Comparison of ENCODE assay signal across 21 cellular contexts in the genomic region with DNA sequence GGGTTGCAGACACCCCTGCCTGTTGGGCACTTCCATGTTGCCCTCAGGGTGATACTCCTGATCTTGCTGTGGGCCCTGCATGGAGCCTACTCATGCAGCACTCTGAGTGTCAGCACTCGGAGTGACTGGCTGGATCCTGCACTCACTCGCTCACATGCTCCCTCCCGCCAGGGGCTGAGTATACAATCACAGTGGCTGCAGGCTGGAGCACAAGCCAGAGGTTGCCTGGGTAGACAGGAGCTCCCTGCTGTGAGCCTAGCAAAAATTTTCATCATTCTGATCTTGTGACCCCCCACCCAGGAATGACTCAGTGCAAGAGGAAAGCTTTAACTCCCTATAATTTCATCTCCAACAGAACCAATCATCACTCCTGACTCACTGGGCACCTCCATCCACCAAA.
"Had no signal": no experiment of that assay in that cellular context is flagged by ENCODE, and none has a peak within 500 bp of the region (broad histone marks: within the 10 kb centered on the region; RNA-seq: fewer than 3 reads in every experiment).

No MANE protein-coding gene starts in this region.

- H3K27me3 ChIP-seq: gastrocnemius medialis, heart left ventricle, neural progenitor cell, thyroid gland had no signal

- H3K4me3 ChIP-seq: gastrocnemius medialis, heart left ventricle, mucosa of descending colon, neural progenitor cell, prostate gland, thyroid gland had no signal

- H3K27ac ChIP-seq: gastrocnemius medialis, heart left ventricle, neural progenitor cell, prostate gland, thyroid gland had no signal

- H3K4me1 Mint-ChIP-seq: activated CD4-positive, alpha-beta T cell treated with anti-CD3 and anti-CD28 coated beads for 36 hours; activated naive CD8-positive, alpha-beta T cell treated with anti-CD3 and anti-CD28 coated beads, Interleukin-2, amount 10 ng/mL, durations not matched to agents 7 days and 5 days; immature natural killer cell; naive B cell had no signal

- H3K36me3 ChIP-seq: gastrocnemius medialis, heart left ventricle, neural progenitor cell, prostate gland, thyroid gland had no signal

- H3K36me3 Mint-ChIP-seq: activated naive CD8-positive, alpha-beta T cell treated with anti-CD3 and anti-CD28 coated beads, Interleukin-2, amount 10 ng/mL, durations not matched to agents 7 days and 5 days; brain; naive B cell had no signal

- H3K4me3 Mint-ChIP-seq: activated CD4-positive, alpha-beta T cell treated with anti-CD3 and anti-CD28 coated beads for 36 hours; activated naive CD8-positive, alpha-beta T cell treated with anti-CD3 and anti-CD28 coated beads, Interleukin-2, amount 10 ng/mL, durations not matched to agents 7 days and 5 days; activated T-helper 1 cell treated with anti-CD3 and anti-CD28 coated beads, Interleukin-12 subunit alpha, Interleukin-12 subunit beta, Interleukin-2, Interleukin-4 antibody, amounts not matched to agents 30 ng/mL and 10 ng/mL and 1 ng/mL, durations not matched to agents 14 hours and 24 hours and 36 hours; brain; immature natural killer cell; naive B cell; neural progenitor cell had no signal

- H3K4me1 ChIP-seq: gastrocnemius medialis, heart left ventricle, prostate gland, thyroid gland had no signal

- H3K27ac Mint-ChIP-seq: activated CD4-positive, alpha-beta T cell treated with anti-CD3 and anti-CD28 coated beads for 36 hours; activated naive CD8-positive, alpha-beta T cell treated with anti-CD3 and anti-CD28 coated beads, Interleukin-2, amount 10 ng/mL, durations not matched to agents 7 days and 5 days; activated T-helper 1 cell treated with anti-CD3 and anti-CD28 coated beads, Interleukin-12 subunit alpha, Interleukin-12 subunit beta, Interleukin-2, Interleukin-4 antibody, amounts not matched to agents 30 ng/mL and 10 ng/mL and 1 ng/mL, durations not matched to agents 14 hours and 24 hours and 36 hours; brain; immature natural killer cell; naive B cell; neural progenitor cell had no signal

- H3K27me3 Mint-ChIP-seq: activated CD4-positive, alpha-beta T cell treated with anti-CD3 and anti-CD28 coated beads for 36 hours; activated naive CD8-positive, alpha-beta T cell treated with anti-CD3 and anti-CD28 coated beads, Interleukin-2, amount 10 ng/mL, durations not matched to agents 7 days and 5 days; naive B cell had no signal

- H3K9ac ChIP-seq: neural progenitor cell had no signal

- H3K4me2 ChIP-seq: neural progenitor cell had no signal

- H3K9me3 ChIP-seq: gastrocnemius medialis, mucosa of descending colon, prostate gland, thyroid gland had no signal

- ATAC-seq: activated CD4-positive, alpha-beta T cell treated with anti-CD3 and anti-CD28 coated beads for 36 hours; esophagus mucosa; gastrocnemius medialis; heart left ventricle; left ventricle myocardium superior; mucosa of descending colon; right cardiac atrium had no signal

- DNase-seq: activated CD4-positive, alpha-beta T cell treated with anti-CD3 and anti-CD28 coated beads for 36 hours; activated CD4-positive, alpha-beta T cell treated with anti-CD3 and anti-CD28 coated beads, Interleukin-2, amount 50 U/mL, for 48 hours; activated naive CD8-positive, alpha-beta T cell treated with anti-CD3 and anti-CD28 coated beads, Interleukin-2, amount 10 ng/mL, durations not matched to agents 7 days and 5 days; amygdala; effector CD4-positive, alpha-beta T cell; gastrocnemius medialis; heart left ventricle; immature natural killer cell; left ventricle myocardium superior; mucosa of descending colon; naive B cell; right cardiac atrium; stimulated activated CD4-positive, alpha-beta T cell treated with anti-CD3 and anti-CD28 coated beads, Interleukin-2, amount 100 ng/mL, for 24 hours; stimulated activated naive CD4-positive, alpha-beta T cell treated with Interleukin-2 at 50 U/mL for 16 hours; T-helper 2 cell; thyroid gland had no signal
